ENCODE assay signal across 21 cellular contexts in genomic region chr19:5789201-5789795, GRCh38. TPM values are rescaled to one million over a fixed set of nuclear protein-coding genes. Genes with fewer than 3 reads are reported as not detected.
A peak's percentile ranks its signal among the peaks of the same experiment; 100 is the strongest.
DNase-seq lines count a peak whose midpoint lies in the region; ATAC-seq, FAIRE-seq and TF ChIP-seq lines count a peak whose summit lies in the region.
"Had no signal": no experiment of that assay in that cellular context is flagged by ENCODE, and none has a peak within 500 bp of the region (broad histone marks: within the 10 kb centered on the region; RNA-seq: fewer than 3 reads in every experiment).

No MANE protein-coding gene starts in this region.

- H3K27ac ChIP-seq in GM12878 (ENCODE audit: control insufficient read depth, insufficient read depth) = no peak overlapping the region

- peaks cover 3% of the 10 kb centered on the region; the same call in 1 of the 2 replicates for H3K4me1 ChIP-seq in GM12878 (ENCODE audit: control insufficient read depth, insufficient read depth, low read length)

- in situ Hi-C loops in GM12878 (cut with MboI) = no loop called here

- no peak overlapping the region for H3K4me3 ChIP-seq in GM12878

- no peak overlapping the region for H3K27ac Mint-ChIP-seq in activated CD4-positive, alpha-beta T cell treated with anti-CD3 and anti-CD28 coated beads, Interleukin-2, amount 10 ng/mL, durations not matched to agents 24 days and 14 days
- no peak overlapping the region for H3K27ac Mint-ChIP-seq in HFFc6
- peak overlapping the region in 1 of 2 donors; percentile 100 for H3K27ac Mint-ChIP-seq in natural killer cell treated with Interleukin-12 subunit alpha and Interleukin-12 subunit beta and Interleukin-15 and Interleukin-18, amount 100 ng/mL, for 72 hours

- no peak for TF ChIP-seq CTCF in HFFc6 (IDR thresholded peaks at IDR 0.05)
- no peak for TF ChIP-seq CTCF in GM12878 (IDR thresholded peaks at IDR 0.05 in 2 of 3, conservative IDR thresholded peaks at IDR 0.05 in 1 of 3; ENCODE audit: control insufficient read depth in 2 of 3, extremely low read depth in 1 of 3, insufficient read depth in 1 of 3, low read depth in 3 of 3, low read length in 3 of 3)

- no TSS peak for BruUV-seq in GM12878 (replicated peaks; lab: Mats Ljungman, UMichigan)

- no peak overlapping the region for H2AFZ ChIP-seq in GM12878 (ENCODE audit: control insufficient read depth, low read depth, low read length)

- H3K9me3 Mint-ChIP-seq in activated CD4-positive, alpha-beta T cell treated with anti-CD3 and anti-CD28 coated beads, Interleukin-2, amount 10 ng/mL, durations not matched to agents 24 days and 14 days = peaks cover 3% of the 10 kb centered on the region
- peaks cover 4% of the 10 kb centered on the region; the same call in 1 of the 2 replicates for H3K9me3 Mint-ChIP-seq in HFFc6
- H3K9me3 Mint-ChIP-seq in natural killer cell treated with Interleukin-12 subunit alpha and Interleukin-12 subunit beta and Interleukin-15 and Interleukin-18, amount 100 ng/mL, for 72 hours = no peaks in the 10 kb centered on the region

- no peak for TF ChIP-seq POLR2A in GM12878 (IDR thresholded peaks at IDR 0.05; ENCODE audit: low read depth, low read length)

- TF ChIP-seq RAD21 in GM12878 (IDR thresholded peaks at IDR 0.05; ENCODE audit: insufficient read depth, low read depth, low read length) = no peak

- intact Hi-C loops in activated CD4-positive, alpha-beta T cell treated with anti-CD3 and anti-CD28 coated beads, Interleukin-2, amount 10 ng/mL, durations not matched to agents 24 days and 14 days (cut with micrococcal nuclease) = no loop called here
- intact Hi-C loops in GM12878 (cut with micrococcal nuclease; ENCODE audit: unreplicated experiment) = no loop called here

- no peaks in the 10 kb centered on the region for H4K20me1 ChIP-seq in GM12878 (ENCODE audit: control insufficient read depth, insufficient read depth)

- FAIRE-seq in GM12878 (lab: Jason Lieb, UNC) = no peak
- FAIRE-seq: A549, GM19239, TTC549 had no signal

- H3K9ac ChIP-seq in GM12878 (ENCODE audit: control insufficient read depth, insufficient read depth, low read length) = no peak overlapping the region

- no peak for ATAC-seq in GM12878
- no peak for ATAC-seq in natural killer cell treated with Interleukin-12 subunit alpha and Interleukin-12 subunit beta and Interleukin-15 and Interleukin-18, amount 100 ng/mL, for 72 hours
- ATAC-seq: A549, left lung had no signal

- H3K36me3 ChIP-seq in GM12878 (ENCODE audit: control insufficient read depth in 2 of 2, insufficient read depth in 2 of 2, low read length in 1 of 2) = peaks cover 4 to 29% of the 10 kb centered on the region in 2 experiments; a peak in 3 of 4 replicates

- CTCF ChIA-PET in GM12878 (lab: Yijun Ruan, JAX) = interaction anchor here (3.6 kb wide), 1 partner anchor 15 kb away, joined by 25 read pairs; the partner anchor contains the start of gene NRTN

- RAD21 ChIA-PET in GM12878 (lab: Charles Lee; ENCODE audit: unreplicated experiment) = interaction anchor here (1.5 kb wide), 1 partner anchor 15 kb away, joined by 4 read pairs; the partner anchor contains the start of gene NRTN

- peaks cover 12% of the 10 kb centered on the region for H3K4me1 Mint-ChIP-seq in activated CD4-positive, alpha-beta T cell treated with anti-CD3 and anti-CD28 coated beads, Interleukin-2, amount 10 ng/mL, durations not matched to agents 24 days and 14 days
- H3K4me1 Mint-ChIP-seq in HFFc6 (ENCODE audit: low read depth) = peaks cover 15% of the 10 kb centered on the region
- peaks cover 11 to 13% of the 10 kb centered on the region in 2 donors for H3K4me1 Mint-ChIP-seq in natural killer cell treated with Interleukin-12 subunit alpha and Interleukin-12 subunit beta and Interleukin-15 and Interleukin-18, amount 100 ng/mL, for 72 hours (ENCODE audit: low read depth in 2 of 2)

- no peaks in the 10 kb centered on the region for H3K9me3 ChIP-seq in GM12878 (replicated peaks; ENCODE audit: control insufficient read depth, insufficient read depth, low read length)
- H3K9me3 ChIP-seq: A549, left lung, sigmoid colon, vagina had no signal

- H3K36me3 Mint-ChIP-seq in activated CD4-positive, alpha-beta T cell treated with anti-CD3 and anti-CD28 coated beads, Interleukin-2, amount 10 ng/mL, durations not matched to agents 24 days and 14 days (ENCODE audit: low read depth) = peaks cover 42% of the 10 kb centered on the region
- H3K36me3 Mint-ChIP-seq in HFFc6 (ENCODE audit: low read depth) = peaks cover 30% of the 10 kb centered on the region
- H3K36me3 Mint-ChIP-seq in natural killer cell treated with Interleukin-12 subunit alpha and Interleukin-12 subunit beta and Interleukin-15 and Interleukin-18, amount 100 ng/mL, for 72 hours = peaks cover 6% of the 10 kb centered on the region

- no peak for TF ChIP-seq EP300 in GM12878 (IDR thresholded peaks at IDR 0.05; ENCODE audit: borderline replicate concordance in 1 of 2, control insufficient read depth in 1 of 2, low read depth in 2 of 2, low read length in 2 of 2)

- no peak for DNase-seq in activated CD4-positive, alpha-beta T cell treated with anti-CD3 and anti-CD28 coated beads, Interleukin-2, amount 10 ng/mL, durations not matched to agents 24 days and 14 days
- no peak for DNase-seq in activated CD4-positive, alpha-beta T cell treated with anti-CD3 and anti-CD28 coated beads for 48 hours
- DNase-seq in HFFc6 = no peak
- DNase-seq in GM12878 (ENCODE audit: low read depth, low spot score) = no peak
- DNase-seq in natural killer cell treated with Interleukin-12 subunit alpha and Interleukin-12 subunit beta and Interleukin-15 and Interleukin-18, amount 100 ng/mL, for 72 hours (ENCODE audit: low spot score) = no peak
- DNase-seq in NCI-H2227 treated with DMSO at 0.1 percent for 48 hours (lab: John Stamatoyannopoulos, UW) = no peak
- no peak for DNase-seq in DMS114 treated with DMSO at 0.1 percent for 48 hours (lab: John Stamatoyannopoulos, UW; ENCODE audit: unreplicated experiment)
- DNase-seq in T1000 (lab: John Stamatoyannopoulos, UW) = no peak
- DNase-seq: CD8-positive, alpha-beta memory T cell; cortex of kidney; NCI-H2081 treated with DMSO at 0.1 percent for 48 hours; Right ventricle myocardium superior; stimulated activated naive CD4-positive, alpha-beta T cell had no signal

- H3K79me2 ChIP-seq in GM12878 (ENCODE audit: control insufficient read depth, insufficient read depth, low read length) = peaks cover 5% of the 10 kb centered on the region

- SMC1A ChIA-PET in GM12878 (lab: Charles Lee; ENCODE audit: uncharacterized antibody, unreplicated experiment) = no interaction called here

- 97% methylated on average over 51 of the region's 51 CpGs for WGBS in GM12878 (ENCODE audit: insufficient coverage, insufficient replicate concordance, low lambda C conversion rate, missing lambda C conversion rate)

- no peaks in the 10 kb centered on the region for H3K27me3 ChIP-seq in GM12878 (replicated peaks in 1 of 2; ENCODE audit: control insufficient read depth in 2 of 2, insufficient read depth in 2 of 2, low read length in 1 of 2)
- H3K27me3 ChIP-seq: left lung, sigmoid colon, vagina had no signal

- H3K27me3 Mint-ChIP-seq in activated CD4-positive, alpha-beta T cell treated with anti-CD3 and anti-CD28 coated beads, Interleukin-2, amount 10 ng/mL, durations not matched to agents 24 days and 14 days = no peaks in the 10 kb centered on the region
- H3K27me3 Mint-ChIP-seq in HFFc6 (ENCODE audit: insufficient read depth) = peaks cover 5% of the 10 kb centered on the region
- peaks cover 0 to 4% of the 10 kb centered on the region in 2 donors for H3K27me3 Mint-ChIP-seq in natural killer cell treated with Interleukin-12 subunit alpha and Interleukin-12 subunit beta and Interleukin-15 and Interleukin-18, amount 100 ng/mL, for 72 hours

- POLR2A ChIA-PET in GM12878 (lab: Charles Lee) = interaction anchor here (0.6 kb wide), 1 partner anchor 19 kb away, joined by 3 read pairs; no protein-coding TSS in a partner anchor

- H3K4me2 ChIP-seq in GM12878 (ENCODE audit: control insufficient read depth, insufficient read depth) = peak overlapping the region; percentile 97; the same call in 1 of the 2 replicates

- H3K4me3 Mint-ChIP-seq in activated CD4-positive, alpha-beta T cell treated with anti-CD3 and anti-CD28 coated beads, Interleukin-2, amount 10 ng/mL, durations not matched to agents 24 days and 14 days = peak overlapping the region; percentile 96
- peak overlapping the region; percentile 99 for H3K4me3 Mint-ChIP-seq in HFFc6
- peak overlapping the region; percentile 96 for H3K4me3 Mint-ChIP-seq in natural killer cell treated with Interleukin-12 subunit alpha and Interleukin-12 subunit beta and Interleukin-15 and Interleukin-18, amount 100 ng/mL, for 72 hours

RNA-seq across cellular contexts. Expression of gene DUS3L, which starts 1.7 kb away (rescaled TPM):
- 85.8 and 89.8 TPM in 2 replicates for total RNA-seq in activated CD4-positive, alpha-beta T cell treated with anti-CD3 and anti-CD28 coated beads, Interleukin-2, amount 10 ng/mL, durations not matched to agents 24 days and 14 days
- total RNA-seq in HFFc6 (2021; fragmentation: NEBNext Ultra II Directional; extraction: Animal tissue kit (Norgen Biotek cat#: 25700)) = 10 to 100 TPM; 15.6 to 20.5 (median 18.3) TPM
- total RNA-seq in GM12878 (2013; cell fraction: nucleolus; rRNA removed) = 40.0 and 53.9 TPM in 2 replicates
- total RNA-seq in GM12878 (2014; rRNA removed) (31.4 and 34.1 TPM in 2 replicates), GM12878 (2014; rRNA removed; fragmentation: Illumina TruSeq; extraction: Trizol) (23.7 and 24.2 TPM in 2 replicates), GM12878 (2021) (36.9 and 47.6 TPM in 2 replicates)
- 68.1 TPM for polyA plus RNA-seq in GM12878 (2011; ENCODE audit: low read depth)
- polyA plus RNA-seq in GM12878 (2011; rRNA removed) (14.2 and 22.4 TPM in 2 replicates), GM12878 (2014; fragmentation: Illumina TruSeq; extraction: Trizol) (9.8 and 28.0 TPM in 2 replicates), GM12878 (2014; fragmentation: Nextera tagmentation; extraction: Ambion mirVana) (1 to 10 TPM in 1 of 2 experiments, under 1 TPM in 1; 0.64 to 1.5 TPM), GM12878 (2014; rRNA removed) (43.8 and 53.2 TPM in 2 replicates), GM12878 (2016; fragmentation: Nextera tagmentation; extraction: Ambion mirVana) (10 to 100 TPM; 37.6 to 38.1 TPM)
- 29.2 and 47.8 TPM in 2 replicates for polyA plus RNA-seq in GM12878 (2011; cell fraction: cytosol; rRNA removed)
- polyA plus RNA-seq in GM12878 (2011; cell fraction: nucleus; rRNA removed) = 122 and 160 TPM in 2 replicates
- 17.6 and 46.6 TPM in 2 replicates for polyA plus RNA-seq in GM12878 (2012)
- 20.3 and 29.6 TPM in 2 replicates for polyA minus RNA-seq in GM12878 (2011; rRNA and poly(A)+ RNA removed)
- 22.1 and 36.8 TPM in 2 replicates for polyA minus RNA-seq in GM12878 (2011; cell fraction: cytosol; rRNA and poly(A)+ RNA removed)
- polyA minus RNA-seq in GM12878 (2011; cell fraction: nucleus; rRNA and poly(A)+ RNA removed) = 20.7 and 39.2 TPM in 2 replicates
- total RNA-seq in natural killer cell treated with Interleukin-12 subunit alpha and Interleukin-12 subunit beta and Interleukin-15 and Interleukin-18, amount 100 ng/mL, for 72 hours = 100 to 1,000 TPM in 1 of 2 donors, 10 to 100 TPM in 1; 90.1 to 155 TPM

RNA-seq across cellular contexts. Expression of gene PRR22, which starts 4.8 kb away (rescaled TPM):
- 6.7 and 7.5 TPM in 2 replicates for total RNA-seq in activated CD4-positive, alpha-beta T cell treated with anti-CD3 and anti-CD28 coated beads, Interleukin-2, amount 10 ng/mL, durations not matched to agents 24 days and 14 days
- total RNA-seq in HFFc6 (2021; fragmentation: NEBNext Ultra II Directional; extraction: Animal tissue kit (Norgen Biotek cat#: 25700)) = 1 to 10 TPM in 5 of 6 experiments, under 1 TPM in 1; 0.92 to 1.6 (median 1.4) TPM
- total RNA-seq in GM12878 (2013; cell fraction: nucleolus; rRNA removed) = 2.6 and 3.5 TPM in 2 replicates
- 2.2 and 2.8 TPM in 2 replicates for total RNA-seq in GM12878 (2014; rRNA removed)
- 0.31 and 0.32 TPM in 2 replicates for total RNA-seq in GM12878 (2014; rRNA removed; fragmentation: Illumina TruSeq; extraction: Trizol)
- total RNA-seq in GM12878 (2021) = 2.5 and 3.1 TPM in 2 replicates
- polyA plus RNA-seq in GM12878 (2011; ENCODE audit: low read depth) = 0.22 TPM
- 0.37 and 0.81 TPM in 2 replicates for polyA plus RNA-seq in GM12878 (2011; rRNA removed)
- polyA plus RNA-seq in GM12878 (2011; cell fraction: cytosol; rRNA removed) = 1.2 and 2.7 TPM in 2 replicates
- polyA plus RNA-seq in GM12878 (2011; cell fraction: nucleus; rRNA removed) = 15.2 and 22.3 TPM in 2 replicates
- polyA plus RNA-seq in GM12878 (2012) = 1.1 and 1.9 TPM in 2 replicates
- 0.34 TPM in 1 of 2 replicates, not detected in the other for polyA plus RNA-seq in GM12878 (2014; fragmentation: Illumina TruSeq; extraction: Trizol)
- not detected for polyA plus RNA-seq in GM12878 (2014; fragmentation: Nextera tagmentation; extraction: Ambion mirVana)
- polyA plus RNA-seq in GM12878 (2014; rRNA removed) = 4.4 and 5.4 TPM in 2 replicates
- 1 to 10 TPM; 1.2 to 1.4 TPM for polyA plus RNA-seq in GM12878 (2016; fragmentation: Nextera tagmentation; extraction: Ambion mirVana)
- 0.31 TPM in 1 of 2 replicates, not detected in the other for polyA minus RNA-seq in GM12878 (2011; rRNA and poly(A)+ RNA removed)
- polyA minus RNA-seq in GM12878 (2011; cell fraction: cytosol; rRNA and poly(A)+ RNA removed) = 1.1 TPM in 1 of 2 replicates, not detected in the other
- 1.2 and 1.8 TPM in 2 replicates for polyA minus RNA-seq in GM12878 (2011; cell fraction: nucleus; rRNA and poly(A)+ RNA removed)
- total RNA-seq in natural killer cell treated with Interleukin-12 subunit alpha and Interleukin-12 subunit beta and Interleukin-15 and Interleukin-18, amount 100 ng/mL, for 72 hours = 10 to 100 TPM in 1 of 2 donors, 1 to 10 TPM in 1; 8.5 to 21.5 TPM

RNA-seq across cellular contexts. Expression of gene NRTN, which starts 15.6 kb away (rescaled TPM):
- 0.47 and 0.61 TPM in 2 replicates for total RNA-seq in activated CD4-positive, alpha-beta T cell treated with anti-CD3 and anti-CD28 coated beads, Interleukin-2, amount 10 ng/mL, durations not matched to agents 24 days and 14 days
- not detected for total RNA-seq in HFFc6 (2021; fragmentation: NEBNext Ultra II Directional; extraction: Animal tissue kit (Norgen Biotek cat#: 25700))
- total RNA-seq in GM12878 (2013; cell fraction: nucleolus; rRNA removed) = not detected in 2 replicates
- not detected in 2 replicates for total RNA-seq in GM12878 (2014; rRNA removed)
- total RNA-seq in GM12878 (2014; rRNA removed; fragmentation: Illumina TruSeq; extraction: Trizol) = not detected in 2 replicates
- not detected in 2 replicates for total RNA-seq in GM12878 (2021)
- polyA plus RNA-seq in GM12878 (2011; ENCODE audit: low read depth) = not detected
- not detected in 2 replicates for polyA plus RNA-seq in GM12878 (2011; rRNA removed)
- polyA plus RNA-seq in GM12878 (2011; cell fraction: cytosol; rRNA removed) = not detected in 2 replicates
- polyA plus RNA-seq in GM12878 (2011; cell fraction: nucleus; rRNA removed) = not detected in 2 replicates
- polyA plus RNA-seq in GM12878 (2012) = not detected in 2 replicates
- not detected in 2 replicates for polyA plus RNA-seq in GM12878 (2014; fragmentation: Illumina TruSeq; extraction: Trizol)
- not detected for polyA plus RNA-seq in GM12878 (2014; fragmentation: Nextera tagmentation; extraction: Ambion mirVana)
- 0.28 TPM in 1 of 2 replicates, not detected in the other for polyA plus RNA-seq in GM12878 (2014; rRNA removed)
- polyA plus RNA-seq in GM12878 (2016; fragmentation: Nextera tagmentation; extraction: Ambion mirVana) = not detected
- polyA minus RNA-seq in GM12878 (2011; rRNA and poly(A)+ RNA removed) = not detected in 2 replicates
- polyA minus RNA-seq in GM12878 (2011; cell fraction: cytosol; rRNA and poly(A)+ RNA removed) = not detected in 2 replicates
- polyA minus RNA-seq in GM12878 (2011; cell fraction: nucleus; rRNA and poly(A)+ RNA removed) = not detected in 2 replicates
- total RNA-seq in natural killer cell treated with Interleukin-12 subunit alpha and Interleukin-12 subunit beta and Interleukin-15 and Interleukin-18, amount 100 ng/mL, for 72 hours = not detected

RNA-seq across cellular contexts. Expression of gene FUT6, which starts 50.2 kb away (rescaled TPM):
- total RNA-seq in activated CD4-positive, alpha-beta T cell treated with anti-CD3 and anti-CD28 coated beads, Interleukin-2, amount 10 ng/mL, durations not matched to agents 24 days and 14 days = not detected in 2 replicates
- total RNA-seq in HFFc6 (2021; fragmentation: NEBNext Ultra II Directional; extraction: Animal tissue kit (Norgen Biotek cat#: 25700)) = not detected
- total RNA-seq in GM12878 (2013; cell fraction: nucleolus; rRNA removed) = 0.39 and 0.42 TPM in 2 replicates
- total RNA-seq in GM12878 (2014; rRNA removed) = not detected in 2 replicates
- total RNA-seq in GM12878 (2014; rRNA removed; fragmentation: Illumina TruSeq; extraction: Trizol) = not detected in 2 replicates
- total RNA-seq in GM12878 (2021) = not detected in 2 replicates
- polyA plus RNA-seq in GM12878 (2011; ENCODE audit: low read depth) = not detected
- not detected in 2 replicates for polyA plus RNA-seq in GM12878 (2011; rRNA removed)
- polyA plus RNA-seq in GM12878 (2011; cell fraction: cytosol; rRNA removed) = not detected in 2 replicates
- polyA plus RNA-seq in GM12878 (2011; cell fraction: nucleus; rRNA removed) = not detected in 2 replicates
- polyA plus RNA-seq in GM12878 (2012) = not detected in 2 replicates
- polyA plus RNA-seq in GM12878 (2014; fragmentation: Illumina TruSeq; extraction: Trizol) = not detected in 2 replicates
- polyA plus RNA-seq in GM12878 (2014; fragmentation: Nextera tagmentation; extraction: Ambion mirVana) = not detected
- polyA plus RNA-seq in GM12878 (2014; rRNA removed) = not detected in 2 replicates
- polyA plus RNA-seq in GM12878 (2016; fragmentation: Nextera tagmentation; extraction: Ambion mirVana) = not detected
- polyA minus RNA-seq in GM12878 (2011; rRNA and poly(A)+ RNA removed) = not detected in 2 replicates
- polyA minus RNA-seq in GM12878 (2011; cell fraction: cytosol; rRNA and poly(A)+ RNA removed) = not detected in 2 replicates
- not detected in 2 replicates for polyA minus RNA-seq in GM12878 (2011; cell fraction: nucleus; rRNA and poly(A)+ RNA removed)
- total RNA-seq in natural killer cell treated with Interleukin-12 subunit alpha and Interleukin-12 subunit beta and Interleukin-15 and Interleukin-18, amount 100 ng/mL, for 72 hours = not detected
- total RNA-seq: CD8-positive, alpha-beta memory T cell; fibroblast of lung; Right ventricle myocardium superior; sigmoid colon had no signal
- polyA plus RNA-seq: A549; CD8-positive, alpha-beta memory T cell; fibroblast of lung; neural cell had no signal
